Comparison of ENCODE assay signal across 20 cellular contexts in genomic region chr2:119006441-119006840, GRCh38.
"Had no signal": no experiment of that assay in that cellular context is flagged by ENCODE, and none has a peak within 500 bp of the region (broad histone marks: within the 10 kb centered on the region; RNA-seq: fewer than 3 reads in every experiment).

No MANE protein-coding gene starts in this region.

- H3K9me3 ChIP-seq: SJSA1 had no signal

- DNase-seq: KBM-7, MV-4-11, NCI-H1048, NCI-H1105, NCI-H1417, NCI-H1436 treated with DMSO at 0.1 percent for 48 hours, NCI-H1694, NCI-H187 treated with DMSO at 0.1 percent for 48 hours, NCI-H2029 treated with DMSO at 0.1 percent for 48 hours, NCI-H2171 treated with DMSO at 0.1 percent for 48 hours, NCI-H2227 treated with DMSO at 0.1 percent for 48 hours, NCI-H524, NCI-H526 treated with DMSO at 0.1 percent for 48 hours, NCI-H748 treated with DMSO at 0.1 percent for 48 hours, Right ventricle myocardium superior, RPMI8226, SIG-M5 had no signal

- H3K27ac ChIP-seq: HL-60, SJSA1, SK-N-MC had no signal

- H3K4me3 ChIP-seq: SJSA1, SK-N-MC had no signal

- H3K36me3 ChIP-seq: SJSA1 had no signal
